In genomic region chr22:49435596-49435995, GRCh38 we compare ENCODE assay signal across 19 cellular contexts.
"Had no signal": no experiment of that assay in that cellular context is flagged by ENCODE, and none has a peak within 500 bp of the region (broad histone marks: within the 10 kb centered on the region; RNA-seq: fewer than 3 reads in every experiment).

No MANE protein-coding gene starts in this region.

- H3K9me3 Mint-ChIP-seq: dendritic cell treated with granulocyte-macrophage colony-stimulating factor and Interleukin-4, amounts not matched to agents 40 ng/mL and 50 ng/mL, for 4 days; effector memory CD8-positive, alpha-beta T cell; immature natural killer cell had no signal

- H3K27ac ChIP-seq: colonic mucosa, esophagus muscularis mucosa, foreskin keratinocyte, gastroesophageal sphincter, heart left ventricle, hepatocyte, left lung, lower lobe of right lung had no signal

- H3K4me1 ChIP-seq: colonic mucosa, esophagus muscularis mucosa, foreskin keratinocyte, gastroesophageal sphincter, heart left ventricle, left lung, lower lobe of right lung had no signal

- H3K27ac Mint-ChIP-seq: dendritic cell treated with granulocyte-macrophage colony-stimulating factor and Interleukin-4, amounts not matched to agents 40 ng/mL and 50 ng/mL, for 4 days; effector memory CD8-positive, alpha-beta T cell; endodermal cell; immature natural killer cell had no signal

- H3K27me3 ChIP-seq: colonic mucosa, foreskin keratinocyte had no signal

- H3K4me3 ChIP-seq: colonic mucosa, esophagus muscularis mucosa, gastroesophageal sphincter, heart left ventricle, hepatocyte, left lung, lower lobe of right lung had no signal

- H3K4me2 ChIP-seq: hepatocyte had no signal

- DNase-seq: colonic mucosa; cortex of kidney; effector CD8-positive, alpha-beta T cell; effector memory CD8-positive, alpha-beta T cell; endodermal cell; foreskin keratinocyte; heart left ventricle; hypothalamus; immature natural killer cell; left cardiac atrium; left lung; left ventricle myocardium superior; lower lobe of right lung; mesenchymal stem cell; midbrain had no signal

- H3K4me1 Mint-ChIP-seq: endodermal cell, immature natural killer cell had no signal

- H3K9me3 ChIP-seq: colonic mucosa, lower lobe of right lung had no signal

- H3K79me2 ChIP-seq: hepatocyte had no signal

- H3K36me3 ChIP-seq: colonic mucosa, esophagus muscularis mucosa, gastroesophageal sphincter, heart left ventricle, left lung, lower lobe of right lung had no signal

- H2AFZ ChIP-seq: hepatocyte had no signal

- H3K36me3 Mint-ChIP-seq: immature natural killer cell had no signal

- H3K4me3 Mint-ChIP-seq: dendritic cell treated with granulocyte-macrophage colony-stimulating factor and Interleukin-4, amounts not matched to agents 40 ng/mL and 50 ng/mL, for 4 days; effector memory CD8-positive, alpha-beta T cell; endodermal cell; immature natural killer cell had no signal

- ATAC-seq: effector memory CD8-positive, alpha-beta T cell; foreskin keratinocyte; gastroesophageal sphincter; heart left ventricle; left cardiac atrium; left lung; left ventricle myocardium superior; lower lobe of right lung had no signal
